In genomic region chr16:89892055-89892630, GRCh38 we compare ENCODE assay signal across 20 cellular contexts. TPM values are rescaled to one million over a fixed set of nuclear protein-coding genes. Genes with fewer than 3 reads are reported as not detected.
DNase-seq lines count a peak whose midpoint lies in the region; ATAC-seq and TF ChIP-seq lines count a peak whose summit lies in the region.
"Had no signal": no experiment of that assay in that cellular context is flagged by ENCODE, and none has a peak within 500 bp of the region (broad histone marks: within the 10 kb centered on the region; RNA-seq: fewer than 3 reads in every experiment).

No MANE protein-coding gene starts in this region.

- H3K4me3 ChIP-seq in neuronal stem cell (ENCODE audit: low read length in 2 of 2) = no peak overlapping the region
- H3K4me3 ChIP-seq: GM23248, SJCRH30 had no signal

- ATAC-seq in Right ventricle myocardium inferior (no peak), left ventricle myocardium superior (no peak), T-helper 17 cell (no peak)
- ATAC-seq: PC-3 had no signal

- peaks cover 6% of the 10 kb centered on the region for H3K79me1 ChIP-seq in neuronal stem cell (ENCODE audit: low read depth, low read length)

- no peak overlapping the region for H3K18ac ChIP-seq in neuronal stem cell (ENCODE audit: low read length)

- H3K36me3 ChIP-seq in neuronal stem cell (replicated peaks in 1 of 2; ENCODE audit: control insufficient read depth in 2 of 2, insufficient read depth in 2 of 2, low read length in 2 of 2) = peaks cover 43 to 96% of the 10 kb centered on the region in 2 donors

- H2BK15ac ChIP-seq in neuronal stem cell (ENCODE audit: low read length) = no peak overlapping the region

- H2AFZ ChIP-seq in neuronal stem cell (ENCODE audit: low read length) = no peak overlapping the region
- H2AFZ ChIP-seq: GM23248 had no signal

- H3K23ac ChIP-seq in neuronal stem cell (ENCODE audit: low read depth, low read length, poor library complexity) = peak overlapping the region; percentile 34

- H3K9me3 Mint-ChIP-seq in CD14-positive monocyte = no peaks in the 10 kb centered on the region
- H3K9me3 Mint-ChIP-seq: CD4-positive, alpha-beta T cell had no signal

- no peak overlapping the region for H3K27ac ChIP-seq in neuronal stem cell (replicated peaks; ENCODE audit: low read length)
- H3K27ac ChIP-seq: GM23248, SJCRH30 had no signal

- H2BK12ac ChIP-seq in neuronal stem cell (ENCODE audit: low read length) = no peak overlapping the region

- H3K4me3 Mint-ChIP-seq in T-helper 17 cell (no peak overlapping the region), CD14-positive monocyte (no peak overlapping the region)
- H3K4me3 Mint-ChIP-seq: CD4-positive, alpha-beta T cell had no signal

- TF ChIP-seq CTCF in CD14-positive monocyte (IDR thresholded peaks at IDR 0.05) = no peak

- no peak overlapping the region for H3K4ac ChIP-seq in neuronal stem cell (ENCODE audit: low read length)

- H2BK120ac ChIP-seq in neuronal stem cell (ENCODE audit: low read depth, low read length) = no peak overlapping the region

- no CpG with 5 or more reads among the region's 18 CpGs for WGBS in neuronal stem cell (ENCODE audit: extremely low coverage in 2 of 2, insufficient read length in 2 of 2, insufficient replicate concordance in 1 of 2), 2 donors

- H3K4me1 ChIP-seq in neuronal stem cell (ENCODE audit: control insufficient read depth in 2 of 2, insufficient read depth in 1 of 2, low read depth in 1 of 2, low read length in 2 of 2) = no peaks in the 10 kb centered on the region
- H3K4me1 ChIP-seq: BE2C, Caco-2, SJCRH30 had no signal

- no peaks in the 10 kb centered on the region for H3K9me3 ChIP-seq in T-helper 17 cell (ENCODE audit: control insufficient read depth, low read length, poor library complexity, severe bottlenecking)
- no peaks in the 10 kb centered on the region for H3K9me3 ChIP-seq in neuronal stem cell (replicated peaks in 1 of 2; ENCODE audit: control insufficient read depth in 2 of 2, insufficient read depth in 1 of 2, low read depth in 1 of 2, low read length in 2 of 2)
- H3K9me3 ChIP-seq: BE2C, Caco-2, SJCRH30 had no signal

- H2BK5ac ChIP-seq in neuronal stem cell (ENCODE audit: low read length) = no peak overlapping the region

- H3K9ac ChIP-seq in neuronal stem cell (ENCODE audit: low read depth, low read length, poor library complexity) = no peak overlapping the region
- H3K9ac ChIP-seq: GM23248 had no signal

- no peak overlapping the region for H2AK5ac ChIP-seq in neuronal stem cell (ENCODE audit: low read depth, low read length)

- H4K8ac ChIP-seq in neuronal stem cell (ENCODE audit: low read depth, low read length) = no peak overlapping the region

- H4K91ac ChIP-seq in neuronal stem cell (ENCODE audit: low read depth, low read length, poor library complexity) = no peak overlapping the region

- no peak overlapping the region for H3K4me2 ChIP-seq in neuronal stem cell (ENCODE audit: insufficient read depth, low read length, poor library complexity, severe bottlenecking)

- peak overlapping the region; percentile 34 for H3K27ac Mint-ChIP-seq in T-helper 17 cell
- H3K27ac Mint-ChIP-seq in CD14-positive monocyte = no peak overlapping the region
- H3K27ac Mint-ChIP-seq: CD4-positive, alpha-beta T cell had no signal

- H3K36me3 Mint-ChIP-seq in T-helper 17 cell (ENCODE audit: low read depth) (no peaks in the 10 kb centered on the region), CD14-positive monocyte (peaks cover 69 to 94% of the 10 kb centered on the region in 2 donors)

- H3K14ac ChIP-seq in neuronal stem cell (ENCODE audit: low read length) = no peak overlapping the region

- H3K27me3 ChIP-seq in neuronal stem cell (ENCODE audit: control insufficient read depth in 3 of 3, insufficient read depth in 3 of 3, low read depth in 1 of 3, low read length in 3 of 3) = no peaks in the 10 kb centered on the region
- H3K27me3 ChIP-seq: BE2C, SJCRH30 had no signal

- DNase-seq in Right ventricle myocardium inferior (ENCODE audit: missing footprints) (peak; percentile 49), left ventricle myocardium superior (no peak), T-helper 17 cell (no peak), neuronal stem cell (ENCODE audit: low spot score) (no peak), CD14-positive monocyte (ENCODE audit: low spot score) (no peak), SK-N-DZ (ENCODE audit: low spot score) (no peak)
- DNase-seq: BE2C; CD4-positive, alpha-beta T cell; DMS153; GDM1; GM23248; NCI-H1417 treated with DMSO at 0.1 percent for 48 hours; NCI-H1930; NCI-H345; NCI-H524 treated with DMSO at 0.1 percent for 48 hours; PC-3; RPMI8226; SJCRH30; SW 1271 had no signal

- H3K27me3 Mint-ChIP-seq in T-helper 17 cell (no peaks in the 10 kb centered on the region), CD14-positive monocyte (ENCODE audit: low read depth in 3 of 3) (no peaks in the 10 kb centered on the region)
- H3K27me3 Mint-ChIP-seq: CD4-positive, alpha-beta T cell had no signal

- H3K4me1 Mint-ChIP-seq in T-helper 17 cell (peaks cover 4% of the 10 kb centered on the region), CD14-positive monocyte (no peaks in the 10 kb centered on the region)

- intact Hi-C loops in Right ventricle myocardium inferior (cut with DNase I) (no loop called here), left ventricle myocardium superior (cut with micrococcal nuclease) (no loop called here), CD14-positive monocyte (cut with micrococcal nuclease) (no loop called here)

RNA-seq across cellular contexts. Expression of gene TCF25, which starts 18.8 kb away (rescaled TPM):
- total RNA-seq in Right ventricle myocardium inferior (82.2 TPM), left ventricle myocardium superior (86.3 TPM), T-helper 17 cell (100 to 1,000 TPM; 393 to 428 TPM)
- polyA plus RNA-seq in neuronal stem cell (2013, experiment 1 of 2) = 136 TPM
- 136 TPM for polyA plus RNA-seq in neuronal stem cell (2013, experiment 2 of 2)
- 100 to 1,000 TPM in 1 of 2 donors, 10 to 100 TPM in 1; 98.0 to 114 TPM for polyA plus RNA-seq in CD14-positive monocyte
- 135 and 156 TPM in 2 replicates for polyA plus RNA-seq in SK-N-DZ (2014; cell fraction: cytosol; rRNA removed)
- 277 and 365 TPM in 2 replicates for polyA plus RNA-seq in SK-N-DZ (2014; cell fraction: nucleus; rRNA removed)

RNA-seq across cellular contexts. Expression of gene MC1R, which starts 26.5 kb away (rescaled TPM):
- total RNA-seq in Right ventricle myocardium inferior (1.5 TPM), left ventricle myocardium superior (1.1 TPM), T-helper 17 cell (10 to 100 TPM; 10.1 to 13.8 TPM)
- polyA plus RNA-seq in neuronal stem cell (2013, experiment 1 of 2) = 2.1 TPM
- polyA plus RNA-seq in neuronal stem cell (2013, experiment 2 of 2) = 2.1 TPM
- under 1 TPM in 1 of 2 donors, not detected in 1; 0.21 TPM for polyA plus RNA-seq in CD14-positive monocyte
- 8.5 and 8.9 TPM in 2 replicates for polyA plus RNA-seq in SK-N-DZ (2014; cell fraction: cytosol; rRNA removed)
- 45.8 and 54.5 TPM in 2 replicates for polyA plus RNA-seq in SK-N-DZ (2014; cell fraction: nucleus; rRNA removed)

RNA-seq across cellular contexts. Expression of gene TUBB3, which starts 31.0 kb away (rescaled TPM):
- total RNA-seq in Right ventricle myocardium inferior = 2.8 TPM
- total RNA-seq in left ventricle myocardium superior = 1.8 TPM
- total RNA-seq in T-helper 17 cell = under 1 TPM; 0.52 to 0.96 TPM
- polyA plus RNA-seq in neuronal stem cell (2013, experiment 1 of 2) = 121 TPM
- polyA plus RNA-seq in neuronal stem cell (2013, experiment 2 of 2) = 119 TPM
- not detected for polyA plus RNA-seq in CD14-positive monocyte
- 1,422 and 1,715 TPM in 2 replicates for polyA plus RNA-seq in SK-N-DZ (2014; cell fraction: cytosol; rRNA removed)
- 950 and 1,080 TPM in 2 replicates for polyA plus RNA-seq in SK-N-DZ (2014; cell fraction: nucleus; rRNA removed)

RNA-seq across cellular contexts. Expression of gene DEF8, which starts 56.4 kb away (rescaled TPM):
- total RNA-seq in Right ventricle myocardium inferior = 40.5 TPM
- 53.2 TPM for total RNA-seq in left ventricle myocardium superior
- total RNA-seq in T-helper 17 cell = 10 to 100 TPM; 32.5 to 38.3 TPM
- polyA plus RNA-seq in neuronal stem cell (2013, experiment 1 of 2) = 52.9 TPM
- polyA plus RNA-seq in neuronal stem cell (2013, experiment 2 of 2) = 52.2 TPM
- 10 to 100 TPM; 63.7 to 83.7 TPM for polyA plus RNA-seq in CD14-positive monocyte
- 115 and 143 TPM in 2 replicates for polyA plus RNA-seq in SK-N-DZ (2014; cell fraction: cytosol; rRNA removed)
- polyA plus RNA-seq in SK-N-DZ (2014; cell fraction: nucleus; rRNA removed) = 288 and 329 TPM in 2 replicates
